Comparison of ENCODE assay signal across 8 cellular contexts in genomic region chr1:97919568-97920261, GRCh38. TPM values are rescaled to one million over a fixed set of nuclear protein-coding genes. Genes with fewer than 3 reads are reported as not detected.
A peak's percentile ranks its signal among the peaks of the same experiment; 100 is the strongest.
DNase-seq lines count a peak whose midpoint lies in the region; ATAC-seq, FAIRE-seq and TF ChIP-seq lines count a peak whose summit lies in the region.

No MANE protein-coding gene starts in this region.

- H4K5ac ChIP-seq in H9 (ENCODE audit: insufficient read length, low read depth, low read length), result no peak overlapping the region

- H2BK15ac ChIP-seq in H9 (ENCODE audit: low read depth, low read length), result no peak overlapping the region

- H2AK5ac ChIP-seq in H9 (ENCODE audit: insufficient read length, low read length), result no peak overlapping the region

- H3K4me3 ChIP-seq in A549 (peak overlapping the region; percentile 91), kidney (ENCODE audit: low read length in 2 of 2) (peak overlapping the region; percentile 80 to 95), thyroid gland (replicated peaks in 1 of 3) (peak overlapping the region in 2 of 3 donors; percentile 34 to 76)

- H3K4ac ChIP-seq in H9 (ENCODE audit: low read depth, low read length), result no peak overlapping the region

- WGBS in A549 (ENCODE audit: missing lambda C conversion rate), result 7% methylated on average over 7 of the region's 7 CpGs
- WGBS in H9 (ENCODE audit: extremely low coverage, insufficient read length, low lambda C conversion rate), result no CpG with 5 or more reads among the region's 7 CpGs
- 34 to 36% methylated on average over 7 of the region's 7 CpGs for WGBS in thyroid gland, 2 donors

- H2BK120ac ChIP-seq in H9 (ENCODE audit: low read depth, low read length, poor library complexity, severe bottlenecking), result no peak overlapping the region

- H3K14ac ChIP-seq in H9 (ENCODE audit: insufficient read depth, low read length), result no peak overlapping the region

- H3K4me2 ChIP-seq in A549 (peak overlapping the region; percentile 89), H9 (ENCODE audit: insufficient read depth, insufficient read length, low read length) (peak overlapping the region; percentile 82)

- intact Hi-C loops in kidney (cut with DNase I) (no loop called here), thyroid gland (cut with DNase I) (no loop called here)

- H3K9ac ChIP-seq in H9 (ENCODE audit: extremely low read depth, insufficient read length, low read length) (no peak overlapping the region), kidney (ENCODE audit: low read length in 2 of 2) (peak overlapping the region; percentile 28 to 94)

- H3K27me3 ChIP-seq in H9 (ENCODE audit: insufficient read depth, low read length) (no peaks in the 10 kb centered on the region), thyroid gland (no peaks in the 10 kb centered on the region)

- H3K4me1 ChIP-seq in A549 (peaks cover 15% of the 10 kb centered on the region), H9 (ENCODE audit: insufficient read depth, low read length) (no peaks in the 10 kb centered on the region), kidney (ENCODE audit: control insufficient read depth in 1 of 2, insufficient read depth in 1 of 2, low read depth in 1 of 2, low read length in 2 of 2) (peaks cover 0 to 5% of the 10 kb centered on the region in 2 donors), thyroid gland (peaks cover 0 to 6% of the 10 kb centered on the region in 2 donors)

- H3K36me3 ChIP-seq in kidney (ENCODE audit: control insufficient read depth in 1 of 2, insufficient read depth in 2 of 2, low read length in 2 of 2) (no peaks in the 10 kb centered on the region), thyroid gland (no peaks in the 10 kb centered on the region)

- peaks cover 3% of the 10 kb centered on the region for H3K23me2 ChIP-seq in H9 (ENCODE audit: insufficient read length, low read depth, low read length, poor library complexity, severe bottlenecking)

- no peak overlapping the region for H4K8ac ChIP-seq in H9 (replicated peaks; ENCODE audit: insufficient read length, low read depth, low read length)

- H3K18ac ChIP-seq in H9 (ENCODE audit: insufficient read length, low read depth, low read length), result no peak overlapping the region

- H3K27ac ChIP-seq in A549 (peak overlapping the region; percentile 69 to 88; a peak in 5 of 6 replicates), H9 (ENCODE audit: insufficient read length, low read depth, low read length) (no peak overlapping the region), kidney (ENCODE audit: low read depth in 2 of 2, low read length in 2 of 2) (no peak overlapping the region), thyroid gland (peak overlapping the region in 2 of 3 donors; percentile 73 to 91)

- peaks cover 23% of the 10 kb centered on the region for H3K27me3 Mint-ChIP-seq in H9 (ENCODE audit: low read depth)

- peak overlapping the region; percentile 83 to 94 for H3K4me3 Mint-ChIP-seq in H9

- no peak overlapping the region for H3K27ac Mint-ChIP-seq in H9
- H3K27ac Mint-ChIP-seq in activated naive CD4-positive, alpha-beta T cell treated with anti-CD3 and anti-CD28 coated beads, Interleukin-2, amount 50 U/mL, for 72 hours, result peak overlapping the region; percentile 83 to 94

- no peaks in the 10 kb centered on the region for H4K20me1 ChIP-seq in H9 (ENCODE audit: control insufficient read depth, insufficient read depth, insufficient read length)

- no peaks in the 10 kb centered on the region for H3K9me3 ChIP-seq in A549
- H3K9me3 ChIP-seq in H9 (ENCODE audit: control insufficient read depth, low read depth, low read length), result no peaks in the 10 kb centered on the region
- no peaks in the 10 kb centered on the region for H3K9me3 ChIP-seq in kidney (ENCODE audit: control insufficient read depth in 1 of 2, low read length in 2 of 2)
- H3K9me3 ChIP-seq in thyroid gland, result no peaks in the 10 kb centered on the region

- H3K9me3 Mint-ChIP-seq in H9, result no peaks in the 10 kb centered on the region
- H3K9me3 Mint-ChIP-seq in activated naive CD4-positive, alpha-beta T cell treated with anti-CD3 and anti-CD28 coated beads, Interleukin-2, amount 50 U/mL, for 72 hours, result peaks cover 0 to 4% of the 10 kb centered on the region in 2 donors

- H3K4me1 Mint-ChIP-seq in H9, result peaks cover 11 to 15% of the 10 kb centered on the region in 2 experiments

- DNase-seq in A549 (ENCODE audit: low read depth in 1 of 2, low spot score in 1 of 2) (no peak), H9 (no peak), kidney (no peak), thyroid gland (no peak), C1 segment of cervical spinal cord (lab: John Stamatoyannopoulos, UW) (no peak), NCI-H1417 (lab: John Stamatoyannopoulos, UW) (no peak)
- DNase-seq in activated naive CD4-positive, alpha-beta T cell treated with anti-CD3 and anti-CD28 coated beads, Interleukin-2, amount 50 U/mL, for 72 hours (ENCODE audit: low spot score in 2 of 2), result no peak
- no peak for DNase-seq in activated effector memory CD4-positive, alpha-beta T cell treated with anti-CD3 and anti-CD28 coated beads, Interleukin-2, amount 50 U/mL, for 16 hours

- no peak for ATAC-seq in A549
- no peak for ATAC-seq in activated naive CD4-positive, alpha-beta T cell treated with anti-CD3 and anti-CD28 coated beads, Interleukin-2, amount 50 U/mL, for 72 hours

- CTCF ChIA-PET in A549 (lab: Yijun Ruan, JAX), result interaction anchor here (0.9 to 1.9 kb wide), 2 partner anchors 9 to 133 kb away, joined by 3 to 5 read pairs; no protein-coding TSS in a partner anchor

- TF ChIP-seq POLR2A in A549 (IDR thresholded peaks at IDR 0.05; ENCODE audit: low read length), result no peak
- TF ChIP-seq POLR2A in thyroid gland (IDR thresholded peaks at IDR 0.05), result no peak

- no peak overlapping the region for H2BK12ac ChIP-seq in H9 (ENCODE audit: insufficient read length, low read depth, low read length)

- H3K23ac ChIP-seq in H9 (ENCODE audit: insufficient read length, low read depth, low read length), result no peak overlapping the region

- H3T11ph ChIP-seq in H9 (ENCODE audit: low read length), result no peak overlapping the region

- H3K56ac ChIP-seq in H9 (ENCODE audit: insufficient read length, low read depth, low read length), result no peak overlapping the region

- FAIRE-seq in A549 (lab: Jason Lieb, UNC) (no peak), kidney (lab: Jason Lieb, UNC) (peak; percentile 79)

- no peak overlapping the region for H2AFZ ChIP-seq in H9 (ENCODE audit: low read length)

- TF ChIP-seq EP300 in A549 (IDR thresholded peaks at IDR 0.05), result no peak

- H2BK5ac ChIP-seq in H9 (ENCODE audit: insufficient read length, low read length), result no peak overlapping the region

- POLR2A ChIA-PET in A549 (lab: Yijun Ruan, JAX), result interaction anchor here (1.7 to 2.2 kb wide), 2 partner anchors 13 to 107 kb away, joined by 10 read pairs; no protein-coding TSS in a partner anchor

- H4K91ac ChIP-seq in H9 (ENCODE audit: insufficient read length, low read depth, low read length), result no peak overlapping the region

- TF ChIP-seq CTCF in A549 (IDR thresholded peaks at IDR 0.05), result no peak
- TF ChIP-seq CTCF in H9 (conservative IDR thresholded peaks at IDR 0.05), result no peak
- no peak for TF ChIP-seq CTCF in kidney (IDR thresholded peaks at IDR 0.05; ENCODE audit: borderline replicate concordance, extremely low read depth, insufficient read depth)
- TF ChIP-seq CTCF in thyroid gland (IDR thresholded peaks at IDR 0.05), result no peak

- no peaks in the 10 kb centered on the region for H3K79me1 ChIP-seq in H9 (ENCODE audit: insufficient read depth, low read depth, low read length, poor library complexity, severe bottlenecking)

- TF ChIP-seq RAD21 in A549 (conservative IDR thresholded peaks at IDR 0.05 in 1 of 2, IDR thresholded peaks at IDR 0.05 in 1 of 2), result no peak

- H2BK20ac ChIP-seq in H9 (ENCODE audit: low read depth, low read length, poor library complexity, severe bottlenecking), result no peak overlapping the region

- H3K79me2 ChIP-seq in H9 (ENCODE audit: insufficient read depth, low read length), result no peaks in the 10 kb centered on the region

- no peaks in the 10 kb centered on the region for H3K36me3 Mint-ChIP-seq in H9 (ENCODE audit: insufficient read depth in 1 of 3, low read depth in 3 of 3)
- no peaks in the 10 kb centered on the region for H3K36me3 Mint-ChIP-seq in activated naive CD4-positive, alpha-beta T cell treated with anti-CD3 and anti-CD28 coated beads, Interleukin-2, amount 50 U/mL, for 72 hours

TF ChIP-seq in A549, 52 proteins besides CTCF, POLR2A, EP300 and RAD21:
- TF ChIP-seq USF2 (IDR thresholded peaks at IDR 0.05), result no peak
- TF ChIP-seq MAFK (IDR thresholded peaks at IDR 0.05; ENCODE audit: partially characterized antibody), result peak; percentile 57
- TF ChIP-seq SMC3 (IDR thresholded peaks at IDR 0.05), result no peak
- no peak for TF ChIP-seq GATA3 (IDR thresholded peaks at IDR 0.05; ENCODE audit: borderline replicate concordance)
- TF ChIP-seq TP53 (CRISPR knock-in tag; IDR thresholded peaks at IDR 0.05), result no peak
- TF ChIP-seq TFCP2L1 (CRISPR knock-in tag; IDR thresholded peaks at IDR 0.05), result no peak
- TF ChIP-seq SREBF2 (IDR thresholded peaks at IDR 0.05), result no peak
- no peak for TF ChIP-seq CHD4 (IDR thresholded peaks at IDR 0.05; ENCODE audit: borderline replicate concordance)
- peak; percentile 14 to 20; a peak in 2 of 4 replicates for TF ChIP-seq CEBPB (IDR thresholded peaks at IDR 0.05)

RNA-seq across cellular contexts. Expression of gene DPYD, which starts 1.1 kb away (rescaled TPM):
- polyA plus RNA-seq in A549 (2011; rRNA removed), result 6.9 and 7.5 TPM in 2 replicates
- 1.6 and 1.8 TPM in 2 replicates for polyA plus RNA-seq in A549 (2012; cell fraction: cytosol; rRNA removed)
- 1.5 and 2.3 TPM in 2 replicates for polyA plus RNA-seq in A549 (2012; cell fraction: nucleus; rRNA removed)
- 5.1 to 5.9 TPM (median 5.3 TPM) in 3 replicates for polyA plus RNA-seq in A549 (2017; fragmentation: RNase III; extraction: RNeasy Plus Mini Kit Qiagen cat#74134 plus additional on column Dnase treatment)
- polyA minus RNA-seq in A549 (2011; rRNA and poly(A)+ RNA removed), result 13.6 and 16.5 TPM in 2 replicates
- total RNA-seq in H9 (2021), result 0.22 and 0.37 TPM in 2 replicates
- total RNA-seq in activated naive CD4-positive, alpha-beta T cell treated with anti-CD3 and anti-CD28 coated beads, Interleukin-2, amount 50 U/mL, for 72 hours, result 10 to 100 TPM; 10.7 to 11.7 TPM
- total RNA-seq in kidney, result 41.6 TPM
- polyA plus RNA-seq in kidney (ENCODE audit: insufficient read depth, low read depth, low replicate concordance), result 4.9 TPM
- 10 to 100 TPM; 27.3 to 54.0 (median 39.5) TPM for total RNA-seq in thyroid gland

Comparison
In these comparisons a context has a peak if more than half of its experiments do, and no peak if none do; other contexts are left out.
1. H3K27ac ChIP-seq: peak in A549 (2 of 2) and thyroid gland (2 of 3); none in H9 (single experiment) and kidney (0 of 2).
2. H3K27ac Mint-ChIP-seq: peak in activated naive CD4-positive, alpha-beta T cell treated with anti-CD3 and anti-CD28 coated beads, Interleukin-2, amount 50 U/mL, for 72 hours (2 of 2); none in H9 (0 of 3).
3. Peak in every context shown above with its lines, with median percentiles within 50 percentile points of each other: H3K4me3 ChIP-seq.